26 cellular contexts compared by ENCODE assay signal in genomic region chr10:19620867-19621266, GRCh38.
DNase-seq lines count a peak whose midpoint lies in the region; ATAC-seq, FAIRE-seq and TF ChIP-seq lines count a peak whose summit lies in the region.
"Had no signal": no experiment of that assay in that cellular context is flagged by ENCODE, and none has a peak within 500 bp of the region (broad histone marks: within the 10 kb centered on the region; RNA-seq: fewer than 3 reads in every experiment).

No MANE protein-coding gene starts in this region.

- H3K9ac ChIP-seq in mesenchymal stem cell (ENCODE audit: low read length), result no peak overlapping the region

- H2BK120ac ChIP-seq in mesenchymal stem cell (ENCODE audit: low read depth, low read length), result no peak overlapping the region

- H3K36me3 ChIP-seq in bronchial epithelial cell (ENCODE audit: control insufficient read depth, insufficient read depth, low read length) (no peaks in the 10 kb centered on the region), mesenchymal stem cell (ENCODE audit: control insufficient read depth in 1 of 2, insufficient read depth in 2 of 2, low read depth in 1 of 2, low read length in 2 of 2) (no peaks in the 10 kb centered on the region)
- H3K36me3 ChIP-seq: vagina had no signal

- H2BK5ac ChIP-seq in mesenchymal stem cell (ENCODE audit: low read depth, low read length, poor library complexity, severe bottlenecking), result no peak overlapping the region

- no peak overlapping the region for H3K4ac ChIP-seq in mesenchymal stem cell (ENCODE audit: low read depth in 1 of 2, low read length in 2 of 2)

- FAIRE-seq in bronchial epithelial cell (lab: Jason Lieb, UNC), result no peak
- FAIRE-seq: astrocyte, D721Med had no signal

- no peak overlapping the region for H3K14ac ChIP-seq in mesenchymal stem cell (ENCODE audit: low read length in 2 of 2)

- no peaks in the 10 kb centered on the region; the same call in 1 of the 2 replicates for H3K4me1 Mint-ChIP-seq in HFFc6 (ENCODE audit: low read depth)
- H3K4me1 Mint-ChIP-seq: natural killer cell had no signal

- H3K4me3 Mint-ChIP-seq in HFFc6, result no peak overlapping the region
- H3K4me3 Mint-ChIP-seq: natural killer cell had no signal

- no peak overlapping the region for H2AFZ ChIP-seq in mesenchymal stem cell (ENCODE audit: low read depth, low read length)

- no peak overlapping the region for H3K18ac ChIP-seq in mesenchymal stem cell (ENCODE audit: low read depth in 1 of 2, low read length in 2 of 2)

- H3K27ac Mint-ChIP-seq in HFFc6, result no peak overlapping the region
- H3K27ac Mint-ChIP-seq: activated naive CD4-positive, alpha-beta T cell treated with anti-CD3 and anti-CD28 coated beads, Interleukin-2, amount 50 U/mL, for 72 hours; natural killer cell had no signal

- no peak overlapping the region for H3K27ac ChIP-seq in mesenchymal stem cell (ENCODE audit: low read length, poor library complexity, severe bottlenecking)
- H3K27ac ChIP-seq: testis, vagina had no signal

- H2AK5ac ChIP-seq in mesenchymal stem cell (ENCODE audit: low read length, severe bottlenecking), result no peak overlapping the region

- H3K27me3 ChIP-seq in bronchial epithelial cell (ENCODE audit: control insufficient read depth, insufficient read depth, low read length) (no peaks in the 10 kb centered on the region), mesenchymal stem cell (ENCODE audit: control insufficient read depth in 1 of 2, insufficient read depth in 1 of 2, low read length in 2 of 2) (no peaks in the 10 kb centered on the region)
- H3K27me3 ChIP-seq: testis, vagina had no signal

- no peak overlapping the region for H4K8ac ChIP-seq in mesenchymal stem cell (ENCODE audit: low read length)

- no peaks in the 10 kb centered on the region for H3K4me1 ChIP-seq in mesenchymal stem cell (ENCODE audit: control insufficient read depth, insufficient read depth, low read depth, low read length)
- H3K4me1 ChIP-seq: testis, vagina had no signal

- H3K9me3 ChIP-seq in mesenchymal stem cell (ENCODE audit: control insufficient read depth, low read length), result no peaks in the 10 kb centered on the region
- H3K9me3 ChIP-seq: testis, vagina had no signal

- no peak for ATAC-seq in GM21786 (IDR thresholded peaks at IDR 0.05; ENCODE audit: unreplicated experiment)
- ATAC-seq: activated naive CD4-positive, alpha-beta T cell treated with anti-CD3 and anti-CD28 coated beads, Interleukin-2, amount 50 U/mL, for 72 hours; left lobe of liver; natural killer cell had no signal

- no peaks in the 10 kb centered on the region for H3K36me3 Mint-ChIP-seq in HFFc6 (ENCODE audit: low read depth)
- H3K36me3 Mint-ChIP-seq: activated naive CD4-positive, alpha-beta T cell treated with anti-CD3 and anti-CD28 coated beads, Interleukin-2, amount 50 U/mL, for 72 hours; natural killer cell had no signal

- H2BK15ac ChIP-seq in mesenchymal stem cell (ENCODE audit: low read depth, poor library complexity, severe bottlenecking), result no peak overlapping the region

- H4K91ac ChIP-seq in mesenchymal stem cell (ENCODE audit: low read length), result no peak overlapping the region

- H3K79me1 ChIP-seq in mesenchymal stem cell (replicated peaks; ENCODE audit: low read length, poor library complexity, severe bottlenecking), result no peaks in the 10 kb centered on the region

- no peak overlapping the region for H2BK12ac ChIP-seq in mesenchymal stem cell (ENCODE audit: low read length in 2 of 2)

- no peaks in the 10 kb centered on the region for H3K9me3 Mint-ChIP-seq in HFFc6
- H3K9me3 Mint-ChIP-seq: natural killer cell had no signal

- peaks cover 1% of the 10 kb centered on the region; the same call in 1 of the 2 replicates for H3K27me3 Mint-ChIP-seq in HFFc6 (ENCODE audit: insufficient read depth)

- TF ChIP-seq CTCF in AG09319 (IDR thresholded peaks at IDR 0.05; ENCODE audit: low read depth, low read length) (peak; percentile 2; the same call in 1 of the 2 replicates), HFFc6 (IDR thresholded peaks at IDR 0.05) (peak; percentile 29; the same call in 1 of the 2 replicates), bronchial epithelial cell (IDR thresholded peaks at IDR 0.05; ENCODE audit: insufficient read depth, low read length, severe bottlenecking) (no peak)

- no peak for DNase-seq in AG09319 (ENCODE audit: extremely low read depth, low read depth)
- DNase-seq in HFFc6, result no peak
- DNase-seq in bronchial epithelial cell (ENCODE audit: low read depth), result peak; percentile 3
- peak; percentile 13 for DNase-seq in mesenchymal stem cell
- no peak for DNase-seq in SHP77 (lab: John Stamatoyannopoulos, UW)
- DNase-seq in NCI-H2227 (lab: John Stamatoyannopoulos, UW; ENCODE audit: unreplicated experiment), result no peak
- no peak for DNase-seq in EL
- DNase-seq: activated CD4-positive, alpha-beta T cell treated with anti-CD3 and anti-CD28 coated beads, Interleukin-2, amount 50 U/mL, for 4 hours; activated CD4-positive, CD25-positive, alpha-beta regulatory T cell; effector CD8-positive, alpha-beta T cell; H7; natural killer cell; NCI-H1092 treated with DMSO at 0.1 percent for 48 hours; NCI-H1930; NCI-H226; RPMI8226; stimulated activated CD4-positive, alpha-beta T cell treated with anti-CD3 and anti-CD28 coated beads, Interleukin-4, amount 100 ng/mL, for 24 hours; stimulated activated naive CD4-positive, alpha-beta T cell; T-helper 9 cell; testis had no signal

- H3K23ac ChIP-seq in mesenchymal stem cell (ENCODE audit: low read length in 2 of 2), result no peak overlapping the region

- H3K4me3 ChIP-seq in bronchial epithelial cell (ENCODE audit: low read depth, low read length) (no peak overlapping the region), mesenchymal stem cell (ENCODE audit: insufficient read depth in 1 of 2, low read depth in 1 of 2, low read length in 2 of 2) (no peak overlapping the region)
- H3K4me3 ChIP-seq: testis, vagina had no signal

- H3K4me2 ChIP-seq in mesenchymal stem cell (ENCODE audit: low read length, poor library complexity, severe bottlenecking), result no peak overlapping the region

Comparison
In these comparisons a context has a peak if more than half of its experiments do, and no peak if none do; other contexts are left out.
1. DNase-seq: peak in bronchial epithelial cell (single experiment) and mesenchymal stem cell (single experiment); none in AG09319 (single experiment), HFFc6 (single experiment), SHP77 (0 of 2), NCI-H2227 (single experiment) and EL (single experiment).